In the genomic region with DNA sequence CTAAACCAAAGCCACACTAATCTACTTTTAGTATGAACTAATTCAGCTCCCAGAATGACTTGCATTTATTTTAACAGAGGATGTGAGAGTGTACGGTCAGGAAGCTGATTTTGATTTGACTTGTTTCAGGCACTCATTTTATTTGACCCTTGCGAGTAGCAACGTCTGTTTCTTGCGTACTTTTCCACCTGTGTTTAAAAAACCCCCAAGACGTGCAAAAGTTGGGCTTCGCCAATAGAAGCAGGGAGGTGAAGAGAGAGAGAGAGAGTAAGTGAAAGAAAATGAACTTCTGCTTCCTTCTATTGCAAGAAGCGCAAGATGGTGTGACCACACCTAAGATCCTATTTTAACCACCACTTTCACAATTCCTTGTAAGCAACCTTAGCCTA, we compare ENCODE assay signal across 11 cellular contexts. TPM values are rescaled to one million over a fixed set of nuclear protein-coding genes. Genes with fewer than 3 reads are reported as not detected.
DNase-seq lines count a peak whose midpoint lies in the region; ATAC-seq and TF ChIP-seq lines count a peak whose summit lies in the region.
"Had no signal": no experiment of that assay in that cellular context is flagged by ENCODE, and none has a peak within 500 bp of the region (broad histone marks: within the 10 kb centered on the region; RNA-seq: fewer than 3 reads in every experiment).

No MANE protein-coding gene starts in this region.

- no peak overlapping the region for H3K4me2 ChIP-seq in mesendoderm (ENCODE audit: low read length)

- H3K27ac ChIP-seq in mesendoderm (ENCODE audit: low read depth, low read length) = no peak overlapping the region

- no peaks in the 10 kb centered on the region for H3K4me1 ChIP-seq in mesendoderm (ENCODE audit: control insufficient read depth, low read depth, low read length)

- no peaks in the 10 kb centered on the region for H3K79me1 ChIP-seq in mesendoderm (ENCODE audit: low read length)

- ATAC-seq in GM19397 (IDR thresholded peaks at IDR 0.05; ENCODE audit: unreplicated experiment) (peak; percentile 47), HG03135 (IDR thresholded peaks at IDR 0.05; ENCODE audit: unreplicated experiment) (peak; percentile 49), T-helper 17 cell (peak; percentile 53)

- no peak overlapping the region for H3K9ac ChIP-seq in mesendoderm (ENCODE audit: low read length)

- no peak overlapping the region for H2BK120ac ChIP-seq in mesendoderm (ENCODE audit: low read depth, low read length)

- DNase-seq in CD14-positive monocyte (ENCODE audit: low spot score) = no peak
- DNase-seq in T-helper 17 cell = no peak
- DNase-seq in inferior parietal cortex (ENCODE audit: extremely low spot score) = no peak
- no peak for DNase-seq in mesendoderm
- no peak for DNase-seq in NCI-H510A treated with DMSO at 0.1 percent for 48 hours (lab: John Stamatoyannopoulos, UW)
- no peak for DNase-seq in iPS-NIHi7 (ENCODE audit: extremely low spot score)
- DNase-seq: NCI-H2171, small intestine had no signal

- H4K5ac ChIP-seq in mesendoderm (ENCODE audit: low read length) = no peak overlapping the region

- peak overlapping the region; percentile 32 to 84 for H3K4me3 Mint-ChIP-seq in CD14-positive monocyte
- H3K4me3 Mint-ChIP-seq in T-helper 17 cell = no peak overlapping the region

- no peak overlapping the region for H3K18ac ChIP-seq in mesendoderm (ENCODE audit: low read length)

- H4K8ac ChIP-seq in mesendoderm (ENCODE audit: low read depth, low read length) = no peak overlapping the region

- no peak overlapping the region for H2BK5ac ChIP-seq in mesendoderm (ENCODE audit: low read length)

- H3K4me3 ChIP-seq in mesendoderm (ENCODE audit: low read length) = no peak overlapping the region

- WGBS in mesendoderm (ENCODE audit: extremely low coverage, insufficient coverage, low lambda C conversion rate) = no CpG with 5 or more reads among the region's 7 CpGs

- no peaks in the 10 kb centered on the region for H3K27me3 ChIP-seq in mesendoderm (ENCODE audit: insufficient read depth, low read length, poor library complexity)

- no peaks in the 10 kb centered on the region for H3K36me3 ChIP-seq in mesendoderm (ENCODE audit: control insufficient read depth, insufficient read depth, low read length)

- no peaks in the 10 kb centered on the region for H3K9me3 Mint-ChIP-seq in CD14-positive monocyte

- H3K36me3 Mint-ChIP-seq in CD14-positive monocyte = no peaks in the 10 kb centered on the region
- no peaks in the 10 kb centered on the region for H3K36me3 Mint-ChIP-seq in T-helper 17 cell (ENCODE audit: low read depth)

- H3K9me3 ChIP-seq in T-helper 17 cell (ENCODE audit: control insufficient read depth, low read length, poor library complexity, severe bottlenecking) = no peaks in the 10 kb centered on the region

- H2BK15ac ChIP-seq in mesendoderm (replicated peaks; ENCODE audit: low read depth) = no peak overlapping the region

- no peak overlapping the region for H3K4ac ChIP-seq in mesendoderm (ENCODE audit: low read depth, low read length)

- no peak overlapping the region for H3K56ac ChIP-seq in mesendoderm (ENCODE audit: low read length)

- intact Hi-C loops in CD14-positive monocyte (cut with micrococcal nuclease) = no loop called here

- no peaks in the 10 kb centered on the region for H3K79me2 ChIP-seq in mesendoderm (ENCODE audit: control insufficient read depth, insufficient read depth, low read length)

- H2AK5ac ChIP-seq in mesendoderm (ENCODE audit: low read length) = no peak overlapping the region

- peaks cover 29% of the 10 kb centered on the region for H3K4me1 Mint-ChIP-seq in CD14-positive monocyte
- H3K4me1 Mint-ChIP-seq in T-helper 17 cell = peaks cover 9% of the 10 kb centered on the region

- no peak for TF ChIP-seq CTCF in CD14-positive monocyte (IDR thresholded peaks at IDR 0.05)

- no peak overlapping the region for H3K23ac ChIP-seq in mesendoderm (ENCODE audit: low read length)

- peak overlapping the region; percentile 96 to 100 (median 99) for H3K27ac Mint-ChIP-seq in CD14-positive monocyte
- peak overlapping the region; percentile 27 for H3K27ac Mint-ChIP-seq in T-helper 17 cell

- peaks cover 1 to 2% (median 2%) of the 10 kb centered on the region in 3 donors for H3K27me3 Mint-ChIP-seq in CD14-positive monocyte (ENCODE audit: low read depth in 3 of 3)
- H3K27me3 Mint-ChIP-seq in T-helper 17 cell = peaks cover 22% of the 10 kb centered on the region

RNA-seq across cellular contexts. Expression of a gene that starts 6.7 kb away (rescaled TPM):
- polyA plus RNA-seq in CD14-positive monocyte = 10 to 100 TPM in 1 of 2 donors, 1 to 10 TPM in 1; 5.4 to 14.8 TPM
- total RNA-seq in T-helper 17 cell = 10 to 100 TPM; 15.5 to 17.2 TPM
- polyA plus RNA-seq in mesendoderm (2013, experiment 1 of 2) = 15.5 TPM
- 15.1 TPM for polyA plus RNA-seq in mesendoderm (2013, experiment 2 of 2)

RNA-seq across cellular contexts. Expression of a gene that starts 22.8 kb away (rescaled TPM):
- 10 to 100 TPM; 40.6 to 55.6 TPM for polyA plus RNA-seq in CD14-positive monocyte
- 1 to 10 TPM in 1 of 2 donors, under 1 TPM in 1; 0.10 to 1.2 TPM for total RNA-seq in T-helper 17 cell
- polyA plus RNA-seq in mesendoderm (2013, experiment 1 of 2) = 4.1 TPM
- polyA plus RNA-seq in mesendoderm (2013, experiment 2 of 2) = 4.2 TPM
- total RNA-seq: glomerular endothelial cell had no signal
